Comparison of ENCODE assay signal across 24 cellular contexts in genomic region chr2:150045601-150046000, GRCh38.
"Had no signal": no experiment of that assay in that cellular context is flagged by ENCODE, and none has a peak within 500 bp of the region (broad histone marks: within the 10 kb centered on the region; RNA-seq: fewer than 3 reads in every experiment).

No MANE protein-coding gene starts in this region.

- H2AFZ ChIP-seq: parathyroid adenoma had no signal

- H3K79me2 ChIP-seq: parathyroid adenoma had no signal

- H3K27me3 ChIP-seq: body of pancreas, cardiac muscle cell, colonic mucosa, gastrocnemius medialis, left lung, right atrium auricular region, spleen, suprapubic skin, tibial artery had no signal

- H3K36me3 ChIP-seq: cardiac muscle cell, colonic mucosa, gastrocnemius medialis, left lung, right atrium auricular region, spleen, suprapubic skin, tibial artery had no signal

- DNase-seq: activated B cell treated with CpG ODN at 0.5 μM for 24 hours; activated CD4-positive, alpha-beta T cell treated with anti-CD3 and anti-CD28 coated beads, Interleukin-2, amount 50 U/mL, for 4 hours; activated CD8-positive, alpha-beta memory T cell treated with anti-CD3 and anti-CD28 coated beads for 24 hours; activated effector memory CD4-positive, alpha-beta T cell treated with Interleukin-2 at 50 U/mL for 16 hours; activated naive CD4-positive, alpha-beta T cell treated with Interleukin-2 at 50 U/mL for 16 hours; anterior cingulate cortex; body of pancreas; cerebellar nuclear complex; colonic mucosa; effector CD8-positive, alpha-beta T cell; gastrocnemius medialis; glutamatergic neuron; left lung; naive B cell; nucleus accumbens; spleen; stimulated activated naive CD4-positive, alpha-beta T cell; tibial artery had no signal

- H3K36me3 Mint-ChIP-seq: activated naive CD8-positive, alpha-beta T cell; naive B cell had no signal

- H3K9ac ChIP-seq: parathyroid adenoma had no signal

- H3K27ac ChIP-seq: body of pancreas, cardiac muscle cell, colonic mucosa, gastrocnemius medialis, left lung, parathyroid adenoma, right atrium auricular region, spleen, suprapubic skin, tibial artery had no signal

- H3K4me3 Mint-ChIP-seq: activated B cell treated with CpG ODN at 0.5 μM for 24 hours; activated naive CD8-positive, alpha-beta T cell; naive B cell had no signal

- H3K27me3 Mint-ChIP-seq: activated B cell treated with CpG ODN at 0.5 μM for 24 hours; activated naive CD8-positive, alpha-beta T cell; naive B cell had no signal

- H3K4me1 ChIP-seq: body of pancreas, colonic mucosa, gastrocnemius medialis, parathyroid adenoma, right atrium auricular region, spleen, suprapubic skin, tibial artery had no signal

- H3K4me1 Mint-ChIP-seq: activated B cell treated with CpG ODN at 0.5 μM for 24 hours, naive B cell had no signal

- H3K27ac Mint-ChIP-seq: activated B cell treated with CpG ODN at 0.5 μM for 24 hours; activated naive CD8-positive, alpha-beta T cell; naive B cell had no signal

- H3K9me3 ChIP-seq: body of pancreas, colonic mucosa, gastrocnemius medialis, left lung, right atrium auricular region, spleen, suprapubic skin, tibial artery had no signal

- H3K4me3 ChIP-seq: body of pancreas, cardiac muscle cell, colonic mucosa, gastrocnemius medialis, left lung, lung, right atrium auricular region, spleen, suprapubic skin, tibial artery had no signal

- ATAC-seq: body of pancreas, gastrocnemius medialis, left lung had no signal
